ENCODE assay signal across 8 cellular contexts in genomic region chr5:154756871-154757646, GRCh38. TPM values are rescaled to one million over a fixed set of nuclear protein-coding genes. Genes with fewer than 3 reads are reported as not detected.
DNase-seq lines count a peak whose midpoint lies in the region; ATAC-seq and TF ChIP-seq lines count a peak whose summit lies in the region.

No MANE protein-coding gene starts in this region.

- DNase-seq in NOMO-1 (lab: John Stamatoyannopoulos, UW; ENCODE audit: unreplicated experiment in 2 of 2) (peak; percentile 12 to 21), NOMO-1 treated with dmso at 0.1 percent for 144 hours (lab: John Stamatoyannopoulos, UW; ENCODE audit: unreplicated experiment) (no peak), T-helper 17 cell (peak; percentile 16 to 36 (median 27)), ascending aorta (ENCODE audit: low spot score in 2 of 2) (peak in 1 of 2 donors; percentile 69), hepatic stellate cell (ENCODE audit: low spot score) (peak; percentile 51), retinal pigment epithelial cell (ENCODE audit: low read depth) (no peak), NCI-H2029 treated with DMSO at 0.1 percent for 48 hours (lab: John Stamatoyannopoulos, UW) (no peak)

- no peak for TF ChIP-seq CTCF in ascending aorta (IDR thresholded peaks at IDR 0.05)
- TF ChIP-seq CTCF in retinal pigment epithelial cell (conservative IDR thresholded peaks at IDR 0.05; ENCODE audit: low read depth, low read length), result no peak

- no peaks in the 10 kb centered on the region for H3K36me3 ChIP-seq in ascending aorta

- peak overlapping the region; percentile 97 for H3K27ac Mint-ChIP-seq in T-helper 17 cell

- peak overlapping the region; percentile 99 for H3K4me3 Mint-ChIP-seq in T-helper 17 cell

- peaks cover 10 to 42% of the 10 kb centered on the region in 2 donors for H3K4me1 ChIP-seq in ascending aorta

- peak overlapping the region; percentile 78 to 90 for H3K4me3 ChIP-seq in ascending aorta
- H3K4me3 ChIP-seq in retinal pigment epithelial cell (ENCODE audit: low read length), result peak overlapping the region; percentile 74

- intact Hi-C loops in ascending aorta (cut with DNase I), result loop anchor here (5.0 to 10.0 kb wide), 3 partner anchors 185 to 310 kb away; partner anchors contain the start of genes HAND1, MRPL22 and SAP30L

- H3K9me3 ChIP-seq in T-helper 17 cell (ENCODE audit: control insufficient read depth, low read length, poor library complexity, severe bottlenecking), result no peaks in the 10 kb centered on the region
- no peaks in the 10 kb centered on the region for H3K9me3 ChIP-seq in ascending aorta

- peaks cover 4% of the 10 kb centered on the region for H3K36me3 Mint-ChIP-seq in T-helper 17 cell (ENCODE audit: low read depth)

- no peaks in the 10 kb centered on the region for H3K27me3 ChIP-seq in ascending aorta

- H3K4me1 Mint-ChIP-seq in T-helper 17 cell, result peaks cover 55% of the 10 kb centered on the region

- H3K27me3 Mint-ChIP-seq in T-helper 17 cell, result no peaks in the 10 kb centered on the region

- peak overlapping the region; percentile 87 to 88 for H3K27ac ChIP-seq in ascending aorta

- ATAC-seq in T-helper 17 cell (no peak), GM19328 (IDR thresholded peaks at IDR 0.05; ENCODE audit: unreplicated experiment) (no peak)

RNA-seq across cellular contexts. Expression of gene LARP1, which starts 1.9 kb away (rescaled TPM):
- total RNA-seq in T-helper 17 cell (100 to 1,000 TPM; 121 to 125 TPM), ascending aorta (105 TPM)

Comparison
In these comparisons a context has a peak if more than half of its experiments do, and no peak if none do; other contexts are left out.
1. DNase-seq: peak in NOMO-1 (2 of 2), T-helper 17 cell (3 of 3) and hepatic stellate cell (single experiment); none in NOMO-1 treated with dmso at 0.1 percent for 144 hours (single experiment), retinal pigment epithelial cell (single experiment) and NCI-H2029 treated with DMSO at 0.1 percent for 48 hours (single experiment).